10 cellular contexts compared by ENCODE assay signal in the genomic region with DNA sequence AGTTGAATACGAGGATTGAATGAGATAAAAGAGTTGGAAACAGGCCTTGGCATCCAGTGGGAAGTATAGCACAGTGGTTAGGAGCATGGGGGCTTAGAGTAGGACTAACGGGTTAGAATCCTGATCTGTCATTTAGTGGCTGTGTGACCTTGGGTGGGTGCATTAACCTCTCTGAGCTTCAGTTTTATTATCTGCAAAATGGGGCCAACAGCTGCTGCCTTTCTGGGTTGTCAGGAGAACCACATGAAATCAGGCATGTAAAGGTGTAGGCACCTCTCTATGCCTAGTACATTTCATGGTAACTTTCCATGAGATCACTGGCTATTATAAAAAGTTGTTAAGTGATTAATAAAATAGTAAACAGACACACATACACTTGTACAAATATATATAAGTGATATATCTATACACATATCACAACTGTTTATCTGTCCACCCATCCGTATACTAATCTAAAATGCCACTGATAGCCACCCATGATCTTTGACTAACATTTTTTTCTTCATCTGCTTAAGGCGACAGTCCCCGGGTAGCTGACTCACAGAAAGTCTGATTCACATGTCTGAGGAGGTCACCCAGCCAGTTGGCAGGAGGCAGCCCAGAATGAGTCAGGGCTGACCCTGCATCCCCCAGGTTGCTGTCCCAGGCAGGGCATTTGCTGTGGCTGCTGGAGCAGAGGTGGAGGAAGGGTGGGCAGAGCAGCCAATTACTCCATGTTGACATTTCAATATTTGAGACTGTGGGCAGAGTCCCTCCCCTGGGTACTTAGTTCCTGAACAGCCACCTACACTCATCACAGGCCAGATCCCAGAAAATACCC.
DNase-seq lines count a peak whose midpoint lies in the region; ATAC-seq and TF ChIP-seq lines count a peak whose summit lies in the region.
"Had no signal": no experiment of that assay in that cellular context is flagged by ENCODE, and none has a peak within 500 bp of the region (broad histone marks: within the 10 kb centered on the region; RNA-seq: fewer than 3 reads in every experiment).

No MANE protein-coding gene starts in this region.

- no peaks in the 10 kb centered on the region for H3K36me3 ChIP-seq in tibial artery

- intact Hi-C loops in tibial artery (cut with DNase I; ENCODE audit: low total_unique reads), result no loop called here

- H3K9me3 ChIP-seq in tibial artery, result peaks cover 0 to 1% (median 0%) of the 10 kb centered on the region in 3 donors

- peak; percentile 20 for DNase-seq in SIG-M5 treated with dmso at 0.1 percent for 504 hours (lab: John Stamatoyannopoulos, UW; ENCODE audit: unreplicated experiment)
- no peak for DNase-seq in SIG-M5 (lab: John Stamatoyannopoulos, UW)
- peak; percentile 53 for DNase-seq in SW480 (ENCODE audit: low spot score)
- no peak for DNase-seq in left lobe of liver (ENCODE audit: low spot score)
- peak; percentile 25 to 71 for DNase-seq in tibial artery
- DNase-seq in GF-D8 (lab: John Stamatoyannopoulos, UW), result no peak
- DNase-seq in stimulated activated CD4-positive, alpha-beta T cell treated with anti-CD3 and anti-CD28 coated beads, Interleukin-2, amount 100 ng/mL, for 48 hours, result no peak
- DNase-seq: activated CD4-positive, alpha-beta memory T cell treated with anti-CD3 and anti-CD28 coated beads, Interleukin-2, amount 10 ng/mL, durations not matched to agents 7 days and 5 days; NCI-H1048 had no signal

- no peak overlapping the region for H3K4me3 ChIP-seq in tibial artery

- peaks cover 0 to 7% (median 0%) of the 10 kb centered on the region in 4 donors for H3K4me1 ChIP-seq in tibial artery

- ATAC-seq in left lobe of liver, result peak; percentile 19
- no peak for ATAC-seq in GM21529 (IDR thresholded peaks at IDR 0.05; ENCODE audit: unreplicated experiment)

- H3K27me3 ChIP-seq in tibial artery, result no peaks in the 10 kb centered on the region

- no peak overlapping the region for H3K27ac ChIP-seq in tibial artery

- no peak for TF ChIP-seq CTCF in tibial artery (IDR thresholded peaks at IDR 0.05)

Comparison
In these comparisons a context has a peak if more than half of its experiments do, and no peak if none do; other contexts are left out.
1. DNase-seq: peak in SIG-M5 treated with dmso at 0.1 percent for 504 hours (single experiment), SW480 (single experiment) and tibial artery (2 of 2); none in SIG-M5 (single experiment), left lobe of liver (single experiment), GF-D8 (single experiment) and stimulated activated CD4-positive, alpha-beta T cell treated with anti-CD3 and anti-CD28 coated beads, Interleukin-2, amount 100 ng/mL, for 48 hours (0 of 2).